25 cellular contexts compared by ENCODE assay signal in the genomic region with DNA sequence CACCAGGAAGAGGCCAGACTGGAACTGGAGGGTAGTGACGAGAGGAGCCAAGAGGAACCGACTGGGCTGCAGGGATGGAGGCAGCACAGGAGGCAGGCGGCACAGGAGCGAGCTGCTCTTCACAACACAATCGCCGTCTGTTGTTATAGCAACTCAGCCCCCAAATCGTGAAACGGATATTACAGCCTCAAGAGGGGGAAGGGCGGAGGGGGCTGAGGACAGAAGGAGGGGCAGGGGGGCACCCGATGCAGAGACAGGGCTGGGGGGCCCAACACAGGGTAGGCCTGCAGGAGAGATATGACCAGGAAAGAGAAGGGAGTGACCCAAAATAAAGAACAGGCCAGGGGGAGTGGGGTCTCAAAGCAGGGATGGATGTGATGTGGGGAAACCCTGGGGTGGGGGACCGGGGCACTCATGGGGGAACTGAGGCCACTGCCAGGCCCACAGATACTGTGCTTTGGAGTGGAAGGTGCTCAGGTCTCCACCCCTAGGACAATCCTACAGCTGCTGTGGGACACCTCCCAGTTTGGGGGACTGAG. TPM values are rescaled to one million over a fixed set of nuclear protein-coding genes. Genes with fewer than 3 reads are reported as not detected.
DNase-seq lines count a peak whose midpoint lies in the region; ATAC-seq and TF ChIP-seq lines count a peak whose summit lies in the region.
"Had no signal": no experiment of that assay in that cellular context is flagged by ENCODE, and none has a peak within 500 bp of the region (broad histone marks: within the 10 kb centered on the region; RNA-seq: fewer than 3 reads in every experiment).

No MANE protein-coding gene starts in this region.

- peaks cover 20% of the 10 kb centered on the region for H3K27me3 ChIP-seq in BLaER1
- no peaks in the 10 kb centered on the region for H3K27me3 ChIP-seq in CD8-positive, alpha-beta T cell (ENCODE audit: insufficient read depth, low read length)
- no peaks in the 10 kb centered on the region for H3K27me3 ChIP-seq in neural cell (ENCODE audit: insufficient read depth, low read depth, low read length)
- H3K27me3 ChIP-seq: dorsolateral prefrontal cortex had no signal

- no peak overlapping the region for H3K9ac ChIP-seq in BLaER1
- H3K9ac ChIP-seq in neural cell (ENCODE audit: low read length), result peak overlapping the region; percentile 43

- H3K27ac ChIP-seq in BLaER1 (no peak overlapping the region), neural cell (ENCODE audit: low read length) (peak overlapping the region; percentile 43)
- H3K27ac ChIP-seq in CD8-positive, alpha-beta T cell (ENCODE audit: low read depth, low read length), result no peak overlapping the region
- H3K27ac ChIP-seq: foreskin keratinocyte, prostate gland, WERI-Rb-1 had no signal

- peaks cover 19% of the 10 kb centered on the region for H3K79me2 ChIP-seq in neural cell (replicated peaks; ENCODE audit: insufficient read depth, low read length)

- no peak for TF ChIP-seq RAD21 in neural cell (conservative IDR thresholded peaks at IDR 0.05)

- peaks cover 2% of the 10 kb centered on the region for H3K27me3 Mint-ChIP-seq in CD8-positive, alpha-beta T cell (ENCODE audit: low read depth)

- no peaks in the 10 kb centered on the region for H3F3A ChIP-seq in neural cell (ENCODE audit: insufficient read depth, low read length, poor library complexity, severe bottlenecking)

- H4K20me1 ChIP-seq in BLaER1, result peaks cover 17% of the 10 kb centered on the region; the same call in 1 of the 2 replicates
- H4K20me1 ChIP-seq in neural cell (ENCODE audit: insufficient read depth), result no peaks in the 10 kb centered on the region

- H3K9me3 ChIP-seq in BLaER1 (no peaks in the 10 kb centered on the region), neural cell (ENCODE audit: low read length) (no peaks in the 10 kb centered on the region)
- H3K9me3 ChIP-seq in CD8-positive, alpha-beta T cell (ENCODE audit: low read length), result no peaks in the 10 kb centered on the region
- H3K9me3 ChIP-seq: prostate gland had no signal

- peak overlapping the region; percentile 24 for H2AFZ ChIP-seq in neural cell (ENCODE audit: low read depth, low read length)

- no peak for TF ChIP-seq POLR2A in erythroblast (IDR thresholded peaks at IDR 0.05; ENCODE audit: low read length)

- peaks cover 44% of the 10 kb centered on the region for H3K36me3 ChIP-seq in BLaER1
- peaks cover 21% of the 10 kb centered on the region for H3K36me3 ChIP-seq in CD8-positive, alpha-beta T cell (ENCODE audit: insufficient read depth, low read length)
- no peaks in the 10 kb centered on the region for H3K36me3 ChIP-seq in neural cell (ENCODE audit: insufficient read depth, low read length)
- H3K36me3 ChIP-seq: prostate gland, WERI-Rb-1 had no signal

- H3K27ac Mint-ChIP-seq in CD8-positive, alpha-beta T cell, result peak overlapping the region; percentile 66
- H3K27ac Mint-ChIP-seq: activated CD4-positive, alpha-beta memory T cell treated with anti-CD3 and anti-CD28 coated beads for 36 hours; HFFc6 had no signal

- H3K36me3 Mint-ChIP-seq in CD8-positive, alpha-beta T cell, result peaks cover 31% of the 10 kb centered on the region
- H3K36me3 Mint-ChIP-seq: activated CD4-positive, alpha-beta memory T cell treated with anti-CD3 and anti-CD28 coated beads for 36 hours had no signal

- H3K4me1 ChIP-seq in BLaER1, result peaks cover 43% of the 10 kb centered on the region
- H3K4me1 ChIP-seq in CD8-positive, alpha-beta T cell (ENCODE audit: insufficient read depth, low read length), result peaks cover 21% of the 10 kb centered on the region
- H3K4me1 ChIP-seq: foreskin keratinocyte, prostate gland had no signal

- no peak overlapping the region for H3K4me3 Mint-ChIP-seq in CD8-positive, alpha-beta T cell
- H3K4me3 Mint-ChIP-seq: activated CD4-positive, alpha-beta memory T cell treated with anti-CD3 and anti-CD28 coated beads for 36 hours; HFFc6 had no signal

- no peak for TF ChIP-seq CTCF in CD8-positive, alpha-beta T cell (IDR thresholded peaks at IDR 0.05)
- no peak for TF ChIP-seq CTCF in neural cell (IDR thresholded peaks at IDR 0.05; ENCODE audit: poor library complexity, severe bottlenecking)

- CTCF ChIA-PET in CD8-positive, alpha-beta T cell (lab: Charles Lee), result interaction anchor here (0.5 to 1.5 kb wide), 3 partner anchors 16 to 68 kb away, joined by 3 to 5 read pairs (median 3); no protein-coding TSS in a partner anchor

- no peak for DNase-seq in CD8-positive, alpha-beta T cell
- DNase-seq in ecto neural progenitor cell (ENCODE audit: low spot score) (peak; percentile 56), erythroblast (lab: John Stamatoyannopoulos, UW) (no peak), SHP77 treated with DMSO at 0.1 percent for 48 hours (lab: John Stamatoyannopoulos, UW) (no peak)
- DNase-seq: activated CD4-positive, alpha-beta memory T cell treated with anti-CD3 and anti-CD28 coated beads for 36 hours; central memory CD4-positive, alpha-beta T cell; foreskin keratinocyte; HFFc6; hippocampal formation; NCI-H2107; NCI-H526 treated with DMSO at 0.1 percent for 48 hours; OCI-M1; stimulated activated CD4-positive, alpha-beta T cell treated with anti-CD3 and anti-CD28 coated beads, Interleukin-4, amount 100 ng/mL, for 1 hour; T-cell; WERI-Rb-1 had no signal

- ATAC-seq in CD8-positive, alpha-beta T cell, result no peak
- ATAC-seq in GM21390 (IDR thresholded peaks at IDR 0.05; ENCODE audit: unreplicated experiment), result no peak
- no peak for ATAC-seq in HG03108 (IDR thresholded peaks at IDR 0.05; ENCODE audit: unreplicated experiment)
- ATAC-seq: foreskin keratinocyte, Right ventricle myocardium inferior, T-cell had no signal

- H3K4me2 ChIP-seq in BLaER1 (peak overlapping the region; percentile 99), neural cell (ENCODE audit: low read length) (peak overlapping the region; percentile 46)
- H3K4me2 ChIP-seq: smooth muscle cell had no signal

- POLR2A ChIA-PET in CD8-positive, alpha-beta T cell (lab: Charles Lee), result interaction anchor here (0.6 to 1.5 kb wide), 2 partner anchors 11 to 1870 kb away, joined by 3 to 4 read pairs; no protein-coding TSS in a partner anchor

- intact Hi-C loops in CD8-positive, alpha-beta T cell (cut with DNase I, micrococcal nuclease), result loop anchor here in 1 of 2 experiments (10.0 kb wide), 1 partner anchor 411 kb away; the partner anchor contains the start of genes PRDX5 and TRMT112

- H3K4me1 Mint-ChIP-seq in CD8-positive, alpha-beta T cell (ENCODE audit: low read depth), result peaks cover 18% of the 10 kb centered on the region

- TF ChIP-seq EP300 in neural cell (conservative IDR thresholded peaks at IDR 0.05; ENCODE audit: poor library complexity, severe bottlenecking), result no peak

- no peak overlapping the region for H3K4me3 ChIP-seq in BLaER1
- no peak overlapping the region for H3K4me3 ChIP-seq in CD8-positive, alpha-beta T cell (ENCODE audit: low read depth, low read length)
- H3K4me3 ChIP-seq in neural cell (ENCODE audit: low read length), result peak overlapping the region; percentile 49
- H3K4me3 ChIP-seq: dorsolateral prefrontal cortex, prostate gland, smooth muscle cell had no signal

- H3K9me3 Mint-ChIP-seq in CD8-positive, alpha-beta T cell, result no peaks in the 10 kb centered on the region
- H3K9me3 Mint-ChIP-seq: activated CD4-positive, alpha-beta memory T cell treated with anti-CD3 and anti-CD28 coated beads for 36 hours; HFFc6; T-cell had no signal

- H3K9me2 ChIP-seq in neural cell (ENCODE audit: insufficient read depth, low read length), result no peaks in the 10 kb centered on the region

TF ChIP-seq in neural cell, 6 proteins besides CTCF, POLR2A, EP300 and RAD21:
- no peak for TF ChIP-seq EZH2 (IDR thresholded peaks at IDR 0.05; ENCODE audit: borderline replicate concordance, insufficient read depth, low read length, poor library complexity, severe bottlenecking)
- TF ChIP-seq SMC3 (conservative IDR thresholded peaks at IDR 0.05; ENCODE audit: poor library complexity), result no peak
- TF ChIP-seq POLR2AphosphoS5 (IDR thresholded peaks at IDR 0.05), result peak; percentile 55
- TF ChIP-seq MXI1 (conservative IDR thresholded peaks at IDR 0.05; ENCODE audit: poor library complexity, severe bottlenecking), result peak; percentile 37
- TF ChIP-seq TAF1 (IDR thresholded peaks at IDR 0.05; ENCODE audit: low read depth), result no peak
- TF ChIP-seq REST (IDR thresholded peaks at IDR 0.05; ENCODE audit: borderline replicate concordance), result no peak
TF ChIP-seq in neural cell: peak in this region for 2.

RNA-seq across cellular contexts. Expression of gene NRXN2, which starts 2.7 kb away (rescaled TPM):
- under 1 TPM; 0.17 to 0.43 TPM for total RNA-seq in CD8-positive, alpha-beta T cell
- 68.0 and 99.8 TPM in 2 replicates for polyA plus RNA-seq in neural cell
- polyA minus RNA-seq in neural cell, result 279 and 325 TPM in 2 replicates
- total RNA-seq: epithelial cell of proximal tubule, foreskin keratinocyte, kidney epithelial cell had no signal
- polyA plus RNA-seq: foreskin keratinocyte had no signal

RNA-seq across cellular contexts. Expression of gene RASGRP2, which starts 18.3 kb away (rescaled TPM):
- 100 to 1,000 TPM; 468 to 472 TPM for total RNA-seq in CD8-positive, alpha-beta T cell
- polyA plus RNA-seq in neural cell, result 4.5 and 13.9 TPM in 2 replicates
- polyA minus RNA-seq in neural cell, result 2.9 and 4.4 TPM in 2 replicates
- total RNA-seq: epithelial cell of proximal tubule had no signal

RNA-seq across cellular contexts. Expression of gene PYGM, which starts 34.1 kb away (rescaled TPM):
- total RNA-seq in CD8-positive, alpha-beta T cell, result 1 to 10 TPM; 4.7 to 5.5 TPM
- 0.14 and 0.43 TPM in 2 replicates for polyA plus RNA-seq in neural cell
- polyA minus RNA-seq in neural cell, result 0.58 TPM in 1 of 2 replicates, not detected in the other
- total RNA-seq: epithelial cell of proximal tubule had no signal

RNA-seq across cellular contexts. Expression of gene SF1, which starts 52.7 kb away (rescaled TPM):
- 1,000 to 10,000 TPM; 1,574 to 1,625 TPM for total RNA-seq in CD8-positive, alpha-beta T cell
- polyA plus RNA-seq in neural cell, result 53.2 and 72.7 TPM in 2 replicates
- polyA minus RNA-seq in neural cell, result 120 and 150 TPM in 2 replicates
